In the genomic region with DNA sequence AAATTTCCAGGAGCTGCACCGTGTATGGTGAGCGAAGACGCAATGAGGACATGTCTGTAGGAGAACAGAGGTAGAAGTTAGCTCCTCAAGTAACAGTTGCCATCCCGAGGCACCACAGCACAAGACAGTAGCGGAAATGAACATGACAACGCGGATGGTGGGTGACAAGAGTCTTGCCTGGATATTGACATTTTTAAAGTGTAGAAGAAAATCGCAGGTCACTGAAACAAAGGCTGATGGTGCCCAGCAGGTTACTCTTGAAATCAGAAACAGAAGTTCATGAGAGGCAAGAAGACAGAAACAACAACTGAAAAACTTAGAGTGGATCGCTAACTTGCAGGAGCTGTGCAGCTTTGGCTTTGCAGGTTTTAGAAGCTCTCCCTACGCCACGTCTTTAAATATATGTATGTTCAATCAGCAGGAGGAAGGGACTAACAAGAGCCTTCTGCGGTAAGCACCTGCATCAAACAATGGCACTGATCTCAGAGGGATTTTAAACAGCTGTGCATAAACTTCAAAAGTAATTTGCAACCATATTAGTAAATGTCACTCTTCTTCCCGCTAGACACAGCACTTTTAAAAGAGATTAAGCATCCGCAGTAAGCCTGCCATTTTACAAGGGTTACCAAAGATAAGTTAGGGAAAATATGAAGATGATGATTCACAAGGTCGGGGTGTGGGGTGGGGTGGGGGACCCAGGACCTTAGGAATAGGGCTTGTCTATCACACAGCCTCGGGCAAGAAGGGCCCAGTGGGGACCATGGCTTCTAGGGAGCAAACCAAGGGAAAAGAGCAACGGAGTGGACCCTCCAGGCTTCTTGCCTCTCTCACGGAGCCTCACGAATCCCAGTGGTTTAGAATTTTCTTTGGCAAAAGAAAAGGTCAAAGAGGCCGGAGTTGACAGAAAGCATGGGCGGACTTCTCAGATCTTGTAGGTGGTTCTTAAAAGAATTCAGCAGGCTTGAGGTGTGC, we compare ENCODE assay signal across 9 cellular contexts. TPM values are rescaled to one million over a fixed set of nuclear protein-coding genes. Genes with fewer than 3 reads are reported as not detected.
DNase-seq lines count a peak whose midpoint lies in the region; ATAC-seq and TF ChIP-seq lines count a peak whose summit lies in the region.
"Had no signal": no experiment of that assay in that cellular context is flagged by ENCODE, and none has a peak within 500 bp of the region (broad histone marks: within the 10 kb centered on the region; RNA-seq: fewer than 3 reads in every experiment).

No MANE protein-coding gene starts in this region.

- H3K27ac ChIP-seq in iPS-20b (ENCODE audit: low read length): no peak overlapping the region
- peak overlapping the region; percentile 73 to 95 (median 79) for H3K27ac ChIP-seq in thyroid gland

- intact Hi-C loops in thyroid gland (cut with DNase I): no loop called here

- ATAC-seq in GM19467 (IDR thresholded peaks at IDR 0.05; ENCODE audit: unreplicated experiment): no peak

- H3K27me3 ChIP-seq in iPS-20b (ENCODE audit: insufficient read depth, low read length): peaks cover 23% of the 10 kb centered on the region
- H3K27me3 ChIP-seq in thyroid gland: no peaks in the 10 kb centered on the region

- no peak for TF ChIP-seq POLR2A in thyroid gland (IDR thresholded peaks at IDR 0.05)

- no peak for TF ChIP-seq CTCF in thyroid gland (IDR thresholded peaks at IDR 0.05)

- peak; percentile 56 for DNase-seq in activated T-cell treated with anti-CD3 and anti-CD28 coated beads, Interleukin-2, amount 50 U/mL, for 1 hour
- DNase-seq in activated T-cell treated with anti-CD3 and anti-CD28 coated beads for 4 hours: no peak
- peak; percentile 41 for DNase-seq in activated naive CD4-positive, alpha-beta T cell treated with Interleukin-2 at 50 U/mL for 16 hours
- no peak for DNase-seq in thyroid gland
- DNase-seq in NCI-H1105 treated with DMSO at 0.1 percent for 48 hours (lab: John Stamatoyannopoulos, UW): no peak
- no peak for DNase-seq in SIG-M5 (lab: John Stamatoyannopoulos, UW)
- DNase-seq: dermis blood vessel endothelial cell had no signal

- peaks cover 14% of the 10 kb centered on the region; the same call in 1 of the 2 replicates for H3K4me1 ChIP-seq in iPS-20b (ENCODE audit: insufficient read depth, low read length)
- peaks cover 17 to 24% of the 10 kb centered on the region in 2 donors for H3K4me1 ChIP-seq in thyroid gland

- H3K4me3 ChIP-seq in iPS-20b (ENCODE audit: low read length) (peak overlapping the region; percentile 77; the same call in 1 of the 2 replicates), thyroid gland (replicated peaks in 1 of 3) (peak overlapping the region in 1 of 3 donors; percentile 54)

- H3K9me3 ChIP-seq in iPS-20b (ENCODE audit: insufficient read depth, low read depth, low read length): no peaks in the 10 kb centered on the region
- no peaks in the 10 kb centered on the region for H3K9me3 ChIP-seq in thyroid gland

- peaks cover 4% of the 10 kb centered on the region; the same call in 1 of the 2 replicates for H3K36me3 ChIP-seq in iPS-20b (ENCODE audit: insufficient read depth, low read depth, low read length)
- no peaks in the 10 kb centered on the region for H3K36me3 ChIP-seq in thyroid gland

- no peak overlapping the region for H3K9ac ChIP-seq in iPS-20b (ENCODE audit: low read depth, low read length)

- WGBS in thyroid gland, 2 donors: 46 to 49% methylated on average over 21 of the region's 21 CpGs

RNA-seq across cellular contexts. Expression of a gene that starts 1.6 kb away (rescaled TPM):
- total RNA-seq in thyroid gland: 10 to 100 TPM; 24.2 to 45.7 (median 34.5) TPM

Comparison
In these comparisons a context has a peak if more than half of its experiments do, and no peak if none do; other contexts are left out.
1. DNase-seq: peak in activated T-cell treated with anti-CD3 and anti-CD28 coated beads, Interleukin-2, amount 50 U/mL, for 1 hour (single experiment) and activated naive CD4-positive, alpha-beta T cell treated with Interleukin-2 at 50 U/mL for 16 hours (single experiment); none in activated T-cell treated with anti-CD3 and anti-CD28 coated beads for 4 hours (single experiment), thyroid gland (0 of 2), NCI-H1105 treated with DMSO at 0.1 percent for 48 hours (single experiment) and SIG-M5 (single experiment).